ENCODE assay signal across 21 cellular contexts in genomic region chr6:16082367-16082766, GRCh38.
"Had no signal": no experiment of that assay in that cellular context is flagged by ENCODE, and none has a peak within 500 bp of the region (broad histone marks: within the 10 kb centered on the region; RNA-seq: fewer than 3 reads in every experiment).

No MANE protein-coding gene starts in this region.

- H3K36me3 ChIP-seq: MG63, Peyer's patch had no signal

- ATAC-seq: SK-N-SH treated with all-trans-retinoic acid at 6 μM for 48 hours had no signal

- H3K4me1 ChIP-seq: Peyer's patch had no signal

- H3K4me3 ChIP-seq: MG63, PC-9, Peyer's patch had no signal

- DNase-seq: Karpas-422; KG1; MG63; NCI-H1092; NCI-H1105 treated with DMSO at 0.1 percent for 48 hours; NCI-H1417 treated with DMSO at 0.1 percent for 48 hours; NCI-H146; NCI-H1694 treated with DMSO at 0.1 percent for 48 hours; NCI-H1930; NCI-H2081; NCI-H2107; NCI-H2227 treated with DMSO at 0.1 percent for 48 hours; NCI-H524; NCI-H526 treated with DMSO at 0.1 percent for 48 hours; NCI-H748 treated with DMSO at 0.1 percent for 48 hours; NK-92 treated with Interleukin-12 subunit alpha and Interleukin-12 subunit beta, amount 100 ng/mL, for 24 hours; OCI-M1; PC-9; Peyer's patch; SHP77 had no signal

- H3K27ac ChIP-seq: PC-9, Peyer's patch had no signal

- H3K4me2 ChIP-seq: PC-9 had no signal

- H2AFZ ChIP-seq: PC-9 had no signal

- H3K9me3 ChIP-seq: MG63, Peyer's patch had no signal

- H3K27me3 ChIP-seq: MG63, Peyer's patch had no signal
